ENCODE assay signal across 8 cellular contexts in the genomic region with DNA sequence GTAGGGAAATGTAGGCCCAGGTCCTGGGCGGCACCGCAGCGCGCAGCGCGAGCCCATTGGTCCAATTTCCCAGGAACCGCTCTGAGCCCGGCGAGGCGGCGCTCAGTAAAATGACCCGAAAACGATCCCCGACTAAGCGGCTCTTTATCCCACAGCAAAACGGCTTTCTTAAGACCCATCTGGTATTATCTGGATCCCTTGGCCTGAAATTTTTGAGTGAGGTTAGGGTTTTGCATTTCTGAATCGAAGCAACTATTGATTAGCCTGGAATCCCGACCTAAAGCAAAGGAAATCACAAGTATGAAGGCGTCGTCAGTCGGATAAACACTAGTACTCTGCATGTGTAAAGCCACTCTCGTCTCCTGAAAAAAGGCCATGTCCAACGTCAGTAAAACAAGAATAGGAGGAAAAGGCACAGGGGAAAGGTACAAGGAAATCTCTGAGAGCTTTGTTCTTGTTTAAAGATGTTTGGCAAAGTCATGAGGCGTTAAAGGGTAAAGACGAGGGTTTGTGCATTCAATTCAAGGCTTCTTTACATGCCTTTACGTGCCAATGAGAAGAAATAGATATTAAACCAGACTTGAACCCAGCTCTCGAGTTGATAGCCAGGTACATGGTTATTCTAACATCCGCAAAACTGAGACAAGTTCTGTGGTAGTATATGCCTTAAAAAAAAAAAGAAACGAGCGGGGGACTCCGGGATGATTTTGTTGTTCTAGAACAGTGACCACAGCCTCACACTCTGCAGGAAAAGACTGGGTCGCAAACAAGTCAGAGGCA. TPM values are rescaled to one million over a fixed set of nuclear protein-coding genes. Genes with fewer than 3 reads are reported as not detected.
DNase-seq lines count a peak whose midpoint lies in the region; ATAC-seq, FAIRE-seq and TF ChIP-seq lines count a peak whose summit lies in the region.

No MANE protein-coding gene starts in this region.

- H3K27me3 Mint-ChIP-seq in IgD-negative memory B cell, result no peaks in the 10 kb centered on the region

- H3K27ac ChIP-seq in body of pancreas, result peak overlapping the region; percentile 92 to 96 (median 92)
- peak overlapping the region; percentile 94 for H3K27ac ChIP-seq in mesodermal cell (ENCODE audit: low read depth, low read length, severe bottlenecking)

- peak overlapping the region; percentile 96 to 98 (median 97) for H3K4me3 Mint-ChIP-seq in IgD-negative memory B cell

- H3K36me3 Mint-ChIP-seq in IgD-negative memory B cell, result peaks cover 4% of the 10 kb centered on the region

- peak; percentile 75 for DNase-seq in DMS114 treated with DMSO at 0.1 percent for 48 hours (lab: John Stamatoyannopoulos, UW; ENCODE audit: unreplicated experiment)
- DNase-seq in body of pancreas, result no peak
- DNase-seq in stimulated activated CD8-positive, alpha-beta memory T cell treated with anti-CD3 and anti-CD28 coated beads, Interleukin-4, amount 100 ng/mL, for 48 hours, result no peak
- no peak for DNase-seq in H54 (ENCODE audit: insufficient read length, low spot score)
- no peak for DNase-seq in ecto neural progenitor cell (ENCODE audit: low spot score)

- H3K4me3 ChIP-seq in body of pancreas (peak overlapping the region in 1 of 2 donors; percentile 18), mesodermal cell (ENCODE audit: extremely low read depth, insufficient read depth, low read length, poor library complexity, severe bottlenecking) (peak overlapping the region; percentile 95)

- TF ChIP-seq POLR2A in body of pancreas (IDR thresholded peaks at IDR 0.05), result no peak
- TF ChIP-seq POLR2A in H54 (IDR thresholded peaks at IDR 0.05; ENCODE audit: low read depth, low read length), result no peak

- H3K9me3 Mint-ChIP-seq in IgD-negative memory B cell, result no peaks in the 10 kb centered on the region

- H3K9me3 ChIP-seq in body of pancreas (no peaks in the 10 kb centered on the region), mesodermal cell (ENCODE audit: control insufficient read depth, low read length) (no peaks in the 10 kb centered on the region)

- peaks cover 8 to 21% of the 10 kb centered on the region in 2 donors for H3K36me3 ChIP-seq in body of pancreas (replicated peaks in 1 of 2; ENCODE audit: insufficient read depth in 1 of 2, low read depth in 2 of 2)
- peaks cover 54% of the 10 kb centered on the region for H3K36me3 ChIP-seq in mesodermal cell (ENCODE audit: control insufficient read depth, insufficient read depth, low read length)

- no peak for TF ChIP-seq CTCF in body of pancreas (IDR thresholded peaks at IDR 0.05)

- H3K4me1 ChIP-seq in body of pancreas, result peaks cover 51% of the 10 kb centered on the region
- peaks cover 30% of the 10 kb centered on the region for H3K4me1 ChIP-seq in mesodermal cell (ENCODE audit: control insufficient read depth, insufficient read depth, low read length, poor library complexity, severe bottlenecking)

- no peaks in the 10 kb centered on the region for H3K27me3 ChIP-seq in body of pancreas

- no peak for FAIRE-seq in H54 (lab: Jason Lieb, UNC)

- WGBS in body of pancreas, 2 donors, result 0 to 2% methylated on average over 22 to 32 of the region's 32 CpGs
- 0 to 2% methylated on average over 26 of the region's 32 CpGs for WGBS in mesodermal cell (ENCODE audit: insufficient coverage in 2 of 2), 2 experiments

- ATAC-seq in body of pancreas (no peak), GM18502 (IDR thresholded peaks at IDR 0.05; ENCODE audit: poor library complexity, unreplicated experiment) (no peak)

- intact Hi-C loops in body of pancreas (cut with DNase I), result no loop called here

- peaks cover 30 to 45% (median 31%) of the 10 kb centered on the region in 3 donors for H3K4me1 Mint-ChIP-seq in IgD-negative memory B cell

- peak overlapping the region; percentile 74 to 98 (median 97) for H3K27ac Mint-ChIP-seq in IgD-negative memory B cell

RNA-seq across cellular contexts. Expression of gene CFL1, which starts 0.6 kb away (rescaled TPM):
- 2,244 TPM for polyA plus RNA-seq in IgD-negative memory B cell
- 100 to 1,000 TPM; 190 to 412 TPM for total RNA-seq in body of pancreas
- polyA plus RNA-seq in mesodermal cell (2013, experiment 1 of 2), result 1,174 TPM
- polyA plus RNA-seq in mesodermal cell (2013, experiment 2 of 2), result 958 TPM

RNA-seq across cellular contexts. Expression of gene MUS81, which starts 1.7 kb away (rescaled TPM):
- 38.7 TPM for polyA plus RNA-seq in IgD-negative memory B cell
- total RNA-seq in body of pancreas, result 10 to 100 TPM; 38.2 to 40.5 TPM
- polyA plus RNA-seq in mesodermal cell (2013, experiment 1 of 2), result 60.0 TPM
- 54.2 TPM for polyA plus RNA-seq in mesodermal cell (2013, experiment 2 of 2)

RNA-seq across cellular contexts. Expression of gene EFEMP2, which starts 14.1 kb away (rescaled TPM):
- polyA plus RNA-seq in IgD-negative memory B cell, result 0.29 TPM
- total RNA-seq in body of pancreas, result 10 to 100 TPM; 16.2 to 25.4 TPM
- 142 TPM for polyA plus RNA-seq in mesodermal cell (2013, experiment 1 of 2)
- 117 TPM for polyA plus RNA-seq in mesodermal cell (2013, experiment 2 of 2)

RNA-seq across cellular contexts. Expression of gene CTSW, which starts 21.1 kb away (rescaled TPM):
- polyA plus RNA-seq in IgD-negative memory B cell, result 29.2 TPM
- total RNA-seq in body of pancreas, result under 1 TPM; 0.33 to 0.78 TPM
- not detected for polyA plus RNA-seq in mesodermal cell (2013, experiment 1 of 2)
- not detected for polyA plus RNA-seq in mesodermal cell (2013, experiment 2 of 2)

RNA-seq across cellular contexts. Expression of gene SNX32, which starts 24.8 kb away (rescaled TPM):
- polyA plus RNA-seq in IgD-negative memory B cell, result 0.78 TPM
- under 1 TPM in 1 of 2 donors, not detected in 1; 0.26 TPM for total RNA-seq in body of pancreas
- 2.4 TPM for polyA plus RNA-seq in mesodermal cell (2013, experiment 1 of 2)
- 1.7 TPM for polyA plus RNA-seq in mesodermal cell (2013, experiment 2 of 2)
